In genomic region chr1:230854423-230854822, GRCh38 we compare ENCODE assay signal across 25 cellular contexts.
"Had no signal": no experiment of that assay in that cellular context is flagged by ENCODE, and none has a peak within 500 bp of the region (broad histone marks: within the 10 kb centered on the region; RNA-seq: fewer than 3 reads in every experiment).

No MANE protein-coding gene starts in this region.

- DNase-seq: activated CD4-positive, alpha-beta T cell treated with anti-CD3 and anti-CD28 coated beads, Interleukin-2, amount 10 ng/mL, durations not matched to agents 24 days and 14 days; activated CD8-positive, alpha-beta memory T cell treated with anti-CD3 and anti-CD28 coated beads, Interleukin-2, amount 10 ng/mL, durations not matched to agents 7 days and 5 days; activated CD8-positive, alpha-beta T cell treated with anti-CD3 and anti-CD28 coated beads for 36 hours; activated gamma-delta T cell; activated naive CD4-positive, alpha-beta T cell treated with anti-CD3 and anti-CD28 coated beads, Interleukin-2, amount 50 U/mL, for 16 hours; activated naive CD8-positive, alpha-beta T cell treated with anti-CD3 and anti-CD28 coated beads, Interleukin-2, amount 50 U/mL, for 24 hours; activated T-cell treated with anti-CD3 and anti-CD28 coated beads for 4 hours; caudate nucleus; head of caudate nucleus; left cardiac atrium; naive thymus-derived CD8-positive, alpha-beta T cell; stimulated activated CD4-positive, alpha-beta T cell treated with anti-CD3 and anti-CD28 coated beads, Interleukin-4, amount 100 ng/mL, for 24 hours; stimulated activated naive CD8-positive, alpha-beta T cell treated with anti-CD3 and anti-CD28 coated beads, Interleukin-15, Interleukin-2, amounts not matched to agents 100 U/mL and 50 U/mL, for 24 hours had no signal

- H3K27me3 Mint-ChIP-seq: activated CD4-positive, alpha-beta T cell treated with anti-CD3 and anti-CD28 coated beads, Interleukin-2, amount 10 ng/mL, durations not matched to agents 24 days and 14 days; activated CD8-positive, alpha-beta memory T cell treated with anti-CD3 and anti-CD28 coated beads, Interleukin-2, amount 10 ng/mL, durations not matched to agents 7 days and 5 days; activated CD8-positive, alpha-beta T cell treated with anti-CD3 and anti-CD28 coated beads for 36 hours; activated naive CD8-positive, alpha-beta T cell treated with anti-CD3 and anti-CD28 coated beads, Interleukin-2, amount 50 U/mL, for 24 hours; memory B cell; naive thymus-derived CD8-positive, alpha-beta T cell; progenitor cell of endocrine pancreas; type B pancreatic cell had no signal

- H3K4me1 Mint-ChIP-seq: activated CD8-positive, alpha-beta memory T cell treated with anti-CD3 and anti-CD28 coated beads, Interleukin-2, amount 10 ng/mL, durations not matched to agents 7 days and 5 days; activated naive CD8-positive, alpha-beta T cell treated with anti-CD3 and anti-CD28 coated beads, Interleukin-2, amount 50 U/mL, for 24 hours; memory B cell had no signal

- ATAC-seq: activated CD4-positive, CD25-positive, alpha-beta regulatory T cell treated with anti-CD3 and anti-CD28 coated beads, Interleukin-2, amount 50 U/mL, for 24 hours; activated CD8-positive, alpha-beta memory T cell treated with anti-CD3 and anti-CD28 coated beads, Interleukin-2, amount 10 ng/mL, durations not matched to agents 7 days and 5 days; activated CD8-positive, alpha-beta T cell treated with anti-CD3 and anti-CD28 coated beads for 36 hours; activated naive CD8-positive, alpha-beta T cell treated with anti-CD3 and anti-CD28 coated beads, Interleukin-2, amount 50 U/mL, for 24 hours; gastroesophageal sphincter; left cardiac atrium; naive thymus-derived CD8-positive, alpha-beta T cell; SK-N-SH treated with all-trans-retinoic acid at 6 μM for 48 hours; stimulated activated naive CD8-positive, alpha-beta T cell treated with anti-CD3 and anti-CD28 coated beads, Interleukin-15, Interleukin-2, amounts not matched to agents 100 U/mL and 50 U/mL, for 24 hours had no signal

- H3K9me3 Mint-ChIP-seq: activated CD4-positive, alpha-beta T cell treated with anti-CD3 and anti-CD28 coated beads, Interleukin-2, amount 10 ng/mL, durations not matched to agents 24 days and 14 days; activated CD8-positive, alpha-beta T cell treated with anti-CD3 and anti-CD28 coated beads for 36 hours; activated naive CD8-positive, alpha-beta T cell treated with anti-CD3 and anti-CD28 coated beads, Interleukin-2, amount 50 U/mL, for 24 hours; activated T-helper 1 cell treated with anti-CD3 and anti-CD28 coated beads, Interleukin-12 subunit alpha, Interleukin-12 subunit beta, Interleukin-2, Interleukin-4 antibody, amounts not matched to agents 30 ng/mL and 10 ng/mL and 1 ng/mL, durations not matched to agents 14 hours and 24 hours and 36 hours; memory B cell; naive thymus-derived CD8-positive, alpha-beta T cell had no signal

- H3K9me3 ChIP-seq: gastroesophageal sphincter had no signal

- H3K27me3 ChIP-seq: esophagus muscularis mucosa, gastroesophageal sphincter had no signal

- H3K4me3 ChIP-seq: esophagus muscularis mucosa, gastroesophageal sphincter had no signal

- FAIRE-seq: colon, islet of Langerhans had no signal

- H3K27ac ChIP-seq: esophagus muscularis mucosa, VCaP had no signal

- H3K36me3 Mint-ChIP-seq: activated CD8-positive, alpha-beta memory T cell treated with anti-CD3 and anti-CD28 coated beads, Interleukin-2, amount 10 ng/mL, durations not matched to agents 7 days and 5 days had no signal

- H3K4me3 Mint-ChIP-seq: activated CD4-positive, alpha-beta T cell treated with anti-CD3 and anti-CD28 coated beads, Interleukin-2, amount 10 ng/mL, durations not matched to agents 24 days and 14 days; activated CD8-positive, alpha-beta memory T cell treated with anti-CD3 and anti-CD28 coated beads, Interleukin-2, amount 10 ng/mL, durations not matched to agents 7 days and 5 days; activated CD8-positive, alpha-beta T cell treated with anti-CD3 and anti-CD28 coated beads for 36 hours; activated naive CD8-positive, alpha-beta T cell treated with anti-CD3 and anti-CD28 coated beads, Interleukin-2, amount 50 U/mL, for 24 hours; activated T-helper 1 cell treated with anti-CD3 and anti-CD28 coated beads, Interleukin-12 subunit alpha, Interleukin-12 subunit beta, Interleukin-2, Interleukin-4 antibody, amounts not matched to agents 30 ng/mL and 10 ng/mL and 1 ng/mL, durations not matched to agents 14 hours and 24 hours and 36 hours; brain; memory B cell; naive thymus-derived CD8-positive, alpha-beta T cell; type B pancreatic cell had no signal

- H3K27ac Mint-ChIP-seq: activated CD4-positive, alpha-beta T cell treated with anti-CD3 and anti-CD28 coated beads, Interleukin-2, amount 10 ng/mL, durations not matched to agents 24 days and 14 days; activated CD8-positive, alpha-beta memory T cell treated with anti-CD3 and anti-CD28 coated beads, Interleukin-2, amount 10 ng/mL, durations not matched to agents 7 days and 5 days; activated CD8-positive, alpha-beta T cell treated with anti-CD3 and anti-CD28 coated beads for 36 hours; activated naive CD8-positive, alpha-beta T cell treated with anti-CD3 and anti-CD28 coated beads, Interleukin-2, amount 50 U/mL, for 24 hours; activated T-helper 1 cell treated with anti-CD3 and anti-CD28 coated beads, Interleukin-12 subunit alpha, Interleukin-12 subunit beta, Interleukin-2, Interleukin-4 antibody, amounts not matched to agents 30 ng/mL and 10 ng/mL and 1 ng/mL, durations not matched to agents 14 hours and 24 hours and 36 hours; memory B cell; progenitor cell of endocrine pancreas; type B pancreatic cell had no signal
